Comparison of ENCODE assay signal across 9 cellular contexts in genomic region chr21:35940074-35940927, GRCh38.
DNase-seq lines count a peak whose midpoint lies in the region; ATAC-seq, FAIRE-seq and TF ChIP-seq lines count a peak whose summit lies in the region.
"Had no signal": no experiment of that assay in that cellular context is flagged by ENCODE, and none has a peak within 500 bp of the region (broad histone marks: within the 10 kb centered on the region; RNA-seq: fewer than 3 reads in every experiment).

No MANE protein-coding gene starts in this region.

- H3K27me3 ChIP-seq in CD4-positive, alpha-beta T cell (ENCODE audit: control insufficient read depth, insufficient read depth, low read length), result peaks cover 10% of the 10 kb centered on the region
- H3K27me3 ChIP-seq in K562 (ENCODE audit: control insufficient read depth in 2 of 2, insufficient read depth in 2 of 2, low read length in 2 of 2), result peaks cover 16 to 20% of the 10 kb centered on the region in 2 experiments

- TF ChIP-seq CTCF in CD4-positive, alpha-beta T cell (IDR thresholded peaks at IDR 0.05), result peak; percentile 17
- peak; percentile 79 for TF ChIP-seq CTCF in HFFc6 (IDR thresholded peaks at IDR 0.05)
- TF ChIP-seq CTCF in K562 (IDR thresholded peaks at IDR 0.05 in 2 of 3, conservative IDR thresholded peaks at IDR 0.05 in 1 of 3; ENCODE audit: insufficient read depth in 2 of 3, low read depth in 1 of 3, low read length in 3 of 3), result peak; percentile 61 to 85 (median 76)

- H3K9me3 Mint-ChIP-seq in CD4-positive, alpha-beta T cell, result no peaks in the 10 kb centered on the region
- no peaks in the 10 kb centered on the region for H3K9me3 Mint-ChIP-seq in HFFc6
- H3K9me3 Mint-ChIP-seq: naive thymus-derived CD8-positive, alpha-beta T cell had no signal

- ATAC-seq in CD4-positive, alpha-beta T cell (ENCODE audit: poor library complexity), result no peak
- ATAC-seq in K562, result peak; percentile 94
- no peak for ATAC-seq in GM21447 (IDR thresholded peaks at IDR 0.05; ENCODE audit: unreplicated experiment)

- H3K4me1 ChIP-seq in K562 (replicated peaks in 1 of 2; ENCODE audit: control insufficient read depth in 2 of 2, insufficient read depth in 2 of 2, low read length in 2 of 2), result peaks cover 0 to under 1% of the 10 kb centered on the region in 2 experiments; a peak in 2 of 5 replicates

- peak; percentile 90 to 94 for TF ChIP-seq RAD21 in K562 (CRISPR knock-in tag; conservative IDR thresholded peaks at IDR 0.05 in 1 of 2, IDR thresholded peaks at IDR 0.05 in 1 of 2)

- H3K9me1 ChIP-seq in K562 (ENCODE audit: control insufficient read depth, insufficient read depth, low read length), result no peaks in the 10 kb centered on the region

- no peaks in the 10 kb centered on the region for H3K9me3 ChIP-seq in CD4-positive, alpha-beta T cell (ENCODE audit: control insufficient read depth, low read length)
- H3K9me3 ChIP-seq in K562 (replicated peaks; ENCODE audit: control insufficient read depth, insufficient read depth, low read depth, low read length), result no peaks in the 10 kb centered on the region

- peaks cover 10% of the 10 kb centered on the region for H3K27me3 Mint-ChIP-seq in CD4-positive, alpha-beta T cell
- no peaks in the 10 kb centered on the region for H3K27me3 Mint-ChIP-seq in HFFc6 (ENCODE audit: insufficient read depth)

- no peak overlapping the region for H3K4me3 ChIP-seq in K562

- no peak for TF ChIP-seq POLR2A in K562 (conservative IDR thresholded peaks at IDR 0.05)

- WGBS in K562 (ENCODE audit: insufficient coverage, low coverage, missing lambda C conversion rate), result 1% methylated on average over 11 of the region's 11 CpGs

- peak; percentile 81 for FAIRE-seq in K562 (lab: Jason Lieb, UNC)

- H3K27ac Mint-ChIP-seq in CD4-positive, alpha-beta T cell, result no peak overlapping the region
- no peak overlapping the region for H3K27ac Mint-ChIP-seq in HFFc6
- H3K27ac Mint-ChIP-seq: naive thymus-derived CD8-positive, alpha-beta T cell had no signal

- no peaks in the 10 kb centered on the region for H3K79me2 ChIP-seq in K562 (ENCODE audit: control insufficient read depth, insufficient read depth, low read length)

- H3K36me3 ChIP-seq in K562 (ENCODE audit: control insufficient read depth, insufficient read depth, low read length), result no peaks in the 10 kb centered on the region

- H3K27ac ChIP-seq in CD4-positive, alpha-beta T cell (ENCODE audit: low read depth, low read length), result no peak overlapping the region
- H3K27ac ChIP-seq in K562 (ENCODE audit: extremely low read depth, low read depth, low read length), result no peak overlapping the region

- H3K4me2 ChIP-seq in K562 (ENCODE audit: insufficient read depth, low read length), result peak overlapping the region; percentile 13; the same call in 1 of the 2 replicates

- H3K9ac ChIP-seq in K562 (ENCODE audit: insufficient read depth in 1 of 2, low read depth in 2 of 2, low read length in 2 of 2), result no peak overlapping the region

- no peak for TF ChIP-seq EP300 in K562 (IDR thresholded peaks at IDR 0.05; ENCODE audit: low read length)

- no peak for DNase-seq in CD4-positive, alpha-beta T cell
- DNase-seq in HFFc6 (peak; percentile 75), NCI-H748 (lab: John Stamatoyannopoulos, UW; ENCODE audit: unreplicated experiment) (peak; percentile 83), K562 (ENCODE audit: extremely low read depth in 1 of 4, low spot score in 3 of 4) (peak in 3 of 4 experiments; percentile 17 to 70 (median 52)), iPS-NIHi7 (ENCODE audit: extremely low spot score) (peak; percentile 53), stromal cell of bone marrow (ENCODE audit: low read depth) (peak; percentile 75), activated T-cell treated with anti-CD3 and anti-CD28 coated beads for 4 hours (no peak)

- in situ Hi-C loops in K562 (cut with MboI), result no loop called here

- no TSS peak for BruUV-seq in K562 (replicated peaks; lab: Mats Ljungman, UMichigan)

- H4K20me1 ChIP-seq in K562 (replicated peaks; ENCODE audit: control insufficient read depth, insufficient read depth, low read length), result no peaks in the 10 kb centered on the region

- no peak overlapping the region for H3K4me3 Mint-ChIP-seq in CD4-positive, alpha-beta T cell
- peak overlapping the region; percentile 52 for H3K4me3 Mint-ChIP-seq in HFFc6
- H3K4me3 Mint-ChIP-seq: naive thymus-derived CD8-positive, alpha-beta T cell had no signal

- 0 out of 2 replicates have a peak overlapping the region, but pooled peaks have one; percentile 41 for H2AFZ ChIP-seq in K562 (ENCODE audit: low read depth, low read length)

- no peaks in the 10 kb centered on the region for H3K36me3 Mint-ChIP-seq in CD4-positive, alpha-beta T cell (ENCODE audit: low read depth)
- no peaks in the 10 kb centered on the region for H3K36me3 Mint-ChIP-seq in HFFc6 (ENCODE audit: low read depth)
- H3K36me3 Mint-ChIP-seq: naive thymus-derived CD8-positive, alpha-beta T cell had no signal

- POLR2A ChIA-PET in CD4-positive, alpha-beta T cell (lab: Charles Lee), result no interaction called here
- POLR2A ChIA-PET in K562 (lab: Yijun Ruan, JAX), result interaction anchor here (0.6 kb wide), 1 partner anchor 33 kb away, joined by 3 read pairs; no protein-coding TSS in a partner anchor

- intact Hi-C loops in CD4-positive, alpha-beta T cell (cut with DNase I, micrococcal nuclease), result loop anchor here in 1 of 2 experiments (5.0 kb wide), 1 partner anchor 1248 kb away; no protein-coding TSS in a partner anchor
- intact Hi-C loops in K562 (cut with micrococcal nuclease), result loop anchor here (1.0 to 10.0 kb wide), 3 partner anchors 87 to 1195 kb away; no protein-coding TSS in a partner anchor

- CTCF ChIA-PET in CD4-positive, alpha-beta T cell (lab: Charles Lee), result no interaction called here
- CTCF ChIA-PET in K562 (lab: Yijun Ruan, JAX; ENCODE audit: low intra/inter-chr PET ratio), result interaction anchor here (0.6 to 1.2 kb wide), 3 partner anchors 12 to 1573 kb away, joined by 3 read pairs; no protein-coding TSS in a partner anchor

- H3K4me1 Mint-ChIP-seq in CD4-positive, alpha-beta T cell (ENCODE audit: low read depth), result no peaks in the 10 kb centered on the region
- peaks cover 8% of the 10 kb centered on the region for H3K4me1 Mint-ChIP-seq in HFFc6 (ENCODE audit: low read depth)
- H3K4me1 Mint-ChIP-seq: naive thymus-derived CD8-positive, alpha-beta T cell had no signal

TF ChIP-seq in K562, 482 proteins besides CTCF, POLR2A, EP300 and RAD21 (continues in another document):
- TF ChIP-seq FOXM1 (IDR thresholded peaks at IDR 0.05; ENCODE audit: low read depth) (no peak), FOXM1 (CRISPR knock-in tag; IDR thresholded peaks at IDR 0.05; ENCODE audit: low read depth) (no peak), L3MBTL2 (IDR thresholded peaks at IDR 0.05) (peak; percentile 38; the same call in 1 of the 2 replicates), KLF16 (IDR thresholded peaks at IDR 0.05) (peak; percentile 31; the same call in 1 of the 2 replicates), AFF4 (CRISPR knock-in tag; IDR thresholded peaks at IDR 0.05) (no peak), YY1 (IDR thresholded peaks at IDR 0.05; ENCODE audit: borderline replicate concordance in 1 of 3, control insufficient read depth in 1 of 3, extremely low read depth in 1 of 3, insufficient read depth in 3 of 3, insufficient read length in 1 of 3, insufficient replicate concordance in 2 of 3, low read depth in 1 of 3, low read length in 2 of 3) (peak in 1 of 3 experiments; percentile 60), DEAF1 (CRISPR knock-in tag; IDR thresholded peaks at IDR 0.05) (peak; percentile 89), ZNF316 (IDR thresholded peaks at IDR 0.05) (peak; percentile 93), C11orf30 (IDR thresholded peaks at IDR 0.05; ENCODE audit: low read depth) (peak; percentile 92)

Comparison
In these comparisons a context has a peak if more than half of its experiments do, and no peak if none do; other contexts are left out.
1. DNase-seq: peak in HFFc6 (single experiment), NCI-H748 (single experiment), K562 (3 of 4), iPS-NIHi7 (single experiment) and stromal cell of bone marrow (single experiment); none in CD4-positive, alpha-beta T cell (0 of 10) and activated T-cell treated with anti-CD3 and anti-CD28 coated beads for 4 hours (single experiment).
2. CTCF ChIP-seq: peak in every context shown above with its lines; median percentile 79 in HFFc6; 76 in K562; 17 in CD4-positive, alpha-beta T cell.